Comparison of ENCODE assay signal across 23 cellular contexts in genomic region chr18:37536646-37537045, GRCh38. TPM values are rescaled to one million over a fixed set of nuclear protein-coding genes. Genes with fewer than 3 reads are reported as not detected.
DNase-seq lines count a peak whose midpoint lies in the region; ATAC-seq and TF ChIP-seq lines count a peak whose summit lies in the region.
"Had no signal": no experiment of that assay in that cellular context is flagged by ENCODE, and none has a peak within 500 bp of the region (broad histone marks: within the 10 kb centered on the region; RNA-seq: fewer than 3 reads in every experiment).

No MANE protein-coding gene starts in this region.

- H3K9ac ChIP-seq in BLaER1 (no peak overlapping the region), OCI-LY3 (ENCODE audit: low read length) (no peak overlapping the region)

- TF ChIP-seq CTCF in OCI-LY3 (IDR thresholded peaks at IDR 0.05; ENCODE audit: low read depth, low read length) (no peak), spleen (IDR thresholded peaks at IDR 0.05 in 8 of 11, conservative IDR thresholded peaks at IDR 0.05 in 3 of 11) (no peak)

- H3K27ac ChIP-seq in BLaER1, result no peak overlapping the region
- H3K27ac ChIP-seq in OCI-LY3 (ENCODE audit: low read length), result no peak overlapping the region
- H3K27ac ChIP-seq in caudate nucleus (ENCODE audit: low read depth, low read length), result peak overlapping the region; percentile 52
- H3K27ac ChIP-seq in spleen, result no peak overlapping the region
- H3K27ac ChIP-seq: 22Rv1, A549, C4-2B had no signal

- H3K4me1 ChIP-seq in BLaER1 (peaks cover 49% of the 10 kb centered on the region), OCI-LY3 (ENCODE audit: low read length) (peaks cover 62% of the 10 kb centered on the region), spleen (peaks cover 0 to 9% (median 0%) of the 10 kb centered on the region in 6 donors)
- H3K4me1 ChIP-seq: A549, BE2C had no signal

- no peak overlapping the region for H2AFZ ChIP-seq in OCI-LY3 (ENCODE audit: low read depth, low read length)

- H4K20me1 ChIP-seq in BLaER1 (no peaks in the 10 kb centered on the region), OCI-LY3 (ENCODE audit: insufficient read depth, low read length) (no peaks in the 10 kb centered on the region)

- H3K4me2 ChIP-seq in BLaER1, result peak overlapping the region; percentile 70
- H3K4me2 ChIP-seq in OCI-LY3 (ENCODE audit: low read length), result 0 out of 2 replicates have a peak overlapping the region, but pooled peaks have one; percentile 20
- H3K4me2 ChIP-seq: A549 had no signal

- no peak for TF ChIP-seq POLR2A in spleen (IDR thresholded peaks at IDR 0.05)

- H3K27me3 ChIP-seq in BLaER1 (peaks cover 20% of the 10 kb centered on the region), OCI-LY3 (ENCODE audit: low read depth, low read length) (no peaks in the 10 kb centered on the region), spleen (replicated peaks in 1 of 7) (peaks cover 0 to 61% (median 6%) of the 10 kb centered on the region in 7 donors)
- H3K27me3 ChIP-seq: BE2C had no signal

- no peaks in the 10 kb centered on the region for H3K79me2 ChIP-seq in OCI-LY3 (ENCODE audit: low read length)

- H3K9me3 ChIP-seq in BLaER1 (no peaks in the 10 kb centered on the region), OCI-LY3 (ENCODE audit: insufficient read depth, low read length) (no peaks in the 10 kb centered on the region), spleen (no peaks in the 10 kb centered on the region)
- H3K9me3 ChIP-seq: A549, BE2C had no signal

- H3K36me3 ChIP-seq in BLaER1 (no peaks in the 10 kb centered on the region), OCI-LY3 (replicated peaks; ENCODE audit: low read depth, low read length) (no peaks in the 10 kb centered on the region), spleen (no peaks in the 10 kb centered on the region)
- H3K36me3 ChIP-seq: BE2C had no signal

- intact Hi-C loops in spleen (cut with DNase I; ENCODE audit: low total_unique reads), result loop anchor here (5.0 kb wide), 1 partner anchor 149 kb away; no protein-coding TSS in a partner anchor

- no peak overlapping the region for H3K4me3 ChIP-seq in BLaER1
- H3K4me3 ChIP-seq in OCI-LY3 (ENCODE audit: low read length), result no peak overlapping the region
- no peak overlapping the region for H3K4me3 ChIP-seq in spleen
- H3K4me3 ChIP-seq: A549, GM12878 had no signal

- ATAC-seq in GM18867 (IDR thresholded peaks at IDR 0.05; ENCODE audit: unreplicated experiment), result no peak
- ATAC-seq: A549; CD8-positive, alpha-beta T cell; GM12878 had no signal

- DNase-seq in caudate nucleus (lab: John Stamatoyannopoulos, UW) (peak in 6 of 61 donors; percentile 4 to 31 (median 26)), spleen (peak; percentile 58), A172 (ENCODE audit: low spot score) (no peak), SKM-1 treated with dmso at 0.1 percent for 144 hours (lab: John Stamatoyannopoulos, UW; ENCODE audit: unreplicated experiment) (no peak)
- DNase-seq: ACHN; AML-193; BE2C; CD4-positive, CD25-positive, alpha-beta regulatory T cell; CD8-positive, alpha-beta T cell; DMS 273 treated with DMSO at 0.1 percent for 48 hours; DMS79; EL; GDM1; GOT3; H7; HCEC 1CT had no signal

- WGBS in spleen, 5 donors, result 78 to 92% (median 80%) methylated on average over 8 of the region's 8 CpGs

RNA-seq across cellular contexts. Expression of gene CELF4, which starts 29.0 kb away (rescaled TPM):
- 1 to 10 TPM in 2 of 7 donors, under 1 TPM in 5; 0.74 to 3.5 (median 0.84) TPM for total RNA-seq in spleen
- under 1 TPM; 0.46 to 0.54 (median 0.50) TPM for polyA plus RNA-seq in spleen
- total RNA-seq in A172 (2014; rRNA removed; shearing (Covaris generic)), result not detected in 2 replicates
- total RNA-seq: CD4-positive, CD25-positive, alpha-beta regulatory T cell; CD8-positive, alpha-beta T cell; GM12878 had no signal
